Comparison of ENCODE assay signal across 8 cellular contexts in genomic region chr1:192807221-192807967, GRCh38. TPM values are rescaled to one million over a fixed set of nuclear protein-coding genes. Genes with fewer than 3 reads are reported as not detected.
A peak's percentile ranks its signal among the peaks of the same experiment; 100 is the strongest.
DNase-seq lines count a peak whose midpoint lies in the region; ATAC-seq and TF ChIP-seq lines count a peak whose summit lies in the region.

No MANE protein-coding gene starts in this region.

- H3K4me3 Mint-ChIP-seq in activated CD4-positive, alpha-beta T cell treated with anti-CD3 and anti-CD28 coated beads, Interleukin-2, amount 10 ng/mL, durations not matched to agents 24 days and 14 days = peak overlapping the region; percentile 95
- peak overlapping the region; percentile 98 for H3K4me3 Mint-ChIP-seq in activated naive CD8-positive, alpha-beta T cell treated with anti-CD3 and anti-CD28 coated beads, Interleukin-2, amount 10 ng/mL, durations not matched to agents 7 days and 5 days

- WGBS in right lobe of liver (ENCODE audit: insufficient coverage, low coverage, low lambda C conversion rate, missing lambda C conversion rate) = 40% methylated on average over 9 of the region's 9 CpGs

- POLR2A ChIA-PET in activated naive CD8-positive, alpha-beta T cell treated with anti-CD3 and anti-CD28 coated beads, Interleukin-2, amount 10 ng/mL, durations not matched to agents 7 days and 5 days (lab: Charles Lee) = interaction anchor here (1.5 kb wide), 1 partner anchor 251 kb away, joined by 6 read pairs; the partner anchor contains the start of gene UCHL5

- peak in 3 of 4 donors; percentile 9 to 20 (median 18) for TF ChIP-seq CTCF in right lobe of liver (IDR thresholded peaks at IDR 0.05)
- TF ChIP-seq CTCF in upper lobe of right lung (IDR thresholded peaks at IDR 0.05) = peak; percentile 36

- TF ChIP-seq POLR2A in right lobe of liver (IDR thresholded peaks at IDR 0.05) = no peak

- H3K4me3 ChIP-seq in right lobe of liver = peak overlapping the region in 1 of 3 donors; percentile 5
- peak overlapping the region; percentile 65 for H3K4me3 ChIP-seq in upper lobe of right lung

- H3K36me3 ChIP-seq in right lobe of liver = no peaks in the 10 kb centered on the region
- H3K36me3 ChIP-seq in upper lobe of right lung = peaks cover 11% of the 10 kb centered on the region

- no peak for DNase-seq in activated CD4-positive, alpha-beta T cell treated with anti-CD3 and anti-CD28 coated beads, Interleukin-2, amount 10 ng/mL, durations not matched to agents 24 days and 14 days
- no peak for DNase-seq in activated CD4-positive, alpha-beta T cell treated with anti-CD3 and anti-CD28 coated beads, Interleukin-2, amount 50 U/mL, for 1 hour
- peak; percentile 64 for DNase-seq in LHCN-M2 (ENCODE audit: low read depth)
- no peak for DNase-seq in activated naive CD8-positive, alpha-beta T cell treated with anti-CD3 and anti-CD28 coated beads, Interleukin-2, amount 10 ng/mL, durations not matched to agents 7 days and 5 days
- DNase-seq in right lobe of liver = no peak
- no peak for DNase-seq in upper lobe of right lung
- DNase-seq in NCI-H345 (lab: John Stamatoyannopoulos, UW) = no peak

- peaks cover 0 to 5% (median 0%) of the 10 kb centered on the region in 4 donors for H3K4me1 ChIP-seq in right lobe of liver
- peaks cover 13% of the 10 kb centered on the region for H3K4me1 ChIP-seq in upper lobe of right lung

- peak; percentile 39 for ATAC-seq in GM21723 (IDR thresholded peaks at IDR 0.05; ENCODE audit: unreplicated experiment)
- ATAC-seq in activated naive CD8-positive, alpha-beta T cell treated with anti-CD3 and anti-CD28 coated beads, Interleukin-2, amount 10 ng/mL, durations not matched to agents 7 days and 5 days (ENCODE audit: low read depth) = no peak
- no peak for ATAC-seq in right lobe of liver
- ATAC-seq in upper lobe of right lung = no peak

- H3K27ac ChIP-seq in right lobe of liver (peak overlapping the region; percentile 75 to 83 (median 83)), upper lobe of right lung (peak overlapping the region; percentile 89)

- H3K4me1 Mint-ChIP-seq in activated CD4-positive, alpha-beta T cell treated with anti-CD3 and anti-CD28 coated beads, Interleukin-2, amount 10 ng/mL, durations not matched to agents 24 days and 14 days = peaks cover 37% of the 10 kb centered on the region
- peaks cover 19% of the 10 kb centered on the region for H3K4me1 Mint-ChIP-seq in activated naive CD8-positive, alpha-beta T cell treated with anti-CD3 and anti-CD28 coated beads, Interleukin-2, amount 10 ng/mL, durations not matched to agents 7 days and 5 days

- intact Hi-C loops in activated CD4-positive, alpha-beta T cell treated with anti-CD3 and anti-CD28 coated beads, Interleukin-2, amount 10 ng/mL, durations not matched to agents 24 days and 14 days (cut with micrococcal nuclease) = loop anchor here (1.0 to 10.0 kb wide), 5 partner anchors 167 to 1487 kb away; partner anchors contain the start of gene GLRX2
- intact Hi-C loops in right lobe of liver (cut with DNase I) = loop anchor here (5.0 to 10.0 kb wide), 2 partner anchors 210 to 217 kb away; no protein-coding TSS in a partner anchor
- intact Hi-C loops in upper lobe of right lung (cut with DNase I) = no loop called here

- peak overlapping the region; percentile 59 for H3K27ac Mint-ChIP-seq in activated CD4-positive, alpha-beta T cell treated with anti-CD3 and anti-CD28 coated beads, Interleukin-2, amount 10 ng/mL, durations not matched to agents 24 days and 14 days
- H3K27ac Mint-ChIP-seq in activated naive CD8-positive, alpha-beta T cell treated with anti-CD3 and anti-CD28 coated beads, Interleukin-2, amount 10 ng/mL, durations not matched to agents 7 days and 5 days = no peak overlapping the region

- H3K9me3 ChIP-seq in right lobe of liver = no peaks in the 10 kb centered on the region
- no peaks in the 10 kb centered on the region for H3K9me3 ChIP-seq in upper lobe of right lung

- H3K9me3 Mint-ChIP-seq in activated CD4-positive, alpha-beta T cell treated with anti-CD3 and anti-CD28 coated beads, Interleukin-2, amount 10 ng/mL, durations not matched to agents 24 days and 14 days = no peaks in the 10 kb centered on the region
- H3K9me3 Mint-ChIP-seq in activated naive CD8-positive, alpha-beta T cell treated with anti-CD3 and anti-CD28 coated beads, Interleukin-2, amount 10 ng/mL, durations not matched to agents 7 days and 5 days = no peaks in the 10 kb centered on the region

- peaks cover 14% of the 10 kb centered on the region for H3K27me3 Mint-ChIP-seq in activated CD4-positive, alpha-beta T cell treated with anti-CD3 and anti-CD28 coated beads, Interleukin-2, amount 10 ng/mL, durations not matched to agents 24 days and 14 days
- peaks cover 2% of the 10 kb centered on the region for H3K27me3 Mint-ChIP-seq in activated naive CD8-positive, alpha-beta T cell treated with anti-CD3 and anti-CD28 coated beads, Interleukin-2, amount 10 ng/mL, durations not matched to agents 7 days and 5 days

- peaks cover 16% of the 10 kb centered on the region for H3K36me3 Mint-ChIP-seq in activated CD4-positive, alpha-beta T cell treated with anti-CD3 and anti-CD28 coated beads, Interleukin-2, amount 10 ng/mL, durations not matched to agents 24 days and 14 days (ENCODE audit: low read depth)
- peaks cover 2% of the 10 kb centered on the region for H3K36me3 Mint-ChIP-seq in activated naive CD8-positive, alpha-beta T cell treated with anti-CD3 and anti-CD28 coated beads, Interleukin-2, amount 10 ng/mL, durations not matched to agents 7 days and 5 days

- H3K27me3 ChIP-seq in right lobe of liver = no peaks in the 10 kb centered on the region
- no peaks in the 10 kb centered on the region for H3K27me3 ChIP-seq in upper lobe of right lung

RNA-seq across cellular contexts. Expression of gene RGS2, which starts 1.4 kb away (rescaled TPM):
- 5.2 and 6.7 TPM in 2 replicates for total RNA-seq in activated CD4-positive, alpha-beta T cell treated with anti-CD3 and anti-CD28 coated beads, Interleukin-2, amount 10 ng/mL, durations not matched to agents 24 days and 14 days
- total RNA-seq in LHCN-M2 (2014; rRNA removed) (21.1 and 21.2 TPM in 2 replicates), right lobe of liver (10 to 100 TPM in 1 of 6 experiments, 1 to 10 TPM in 5; 2.5 to 10.9 (median 5.2) TPM), upper lobe of right lung (49.0 TPM)
- 3.2 TPM for polyA plus RNA-seq in LHCN-M2 (2012)
- total RNA-seq in activated naive CD8-positive, alpha-beta T cell treated with anti-CD3 and anti-CD28 coated beads, Interleukin-2, amount 10 ng/mL, durations not matched to agents 7 days and 5 days = 10 to 100 TPM; 17.5 TPM
